12 cellular contexts compared by ENCODE assay signal in genomic region chr2:101341421-101341820, GRCh38. TPM values are rescaled to one million over a fixed set of nuclear protein-coding genes. Genes with fewer than 3 reads are reported as not detected.
DNase-seq lines count a peak whose midpoint lies in the region; ATAC-seq, FAIRE-seq and TF ChIP-seq lines count a peak whose summit lies in the region.
"Had no signal": no experiment of that assay in that cellular context is flagged by ENCODE, and none has a peak within 500 bp of the region (broad histone marks: within the 10 kb centered on the region; RNA-seq: fewer than 3 reads in every experiment).

No MANE protein-coding gene starts in this region.

- no peak overlapping the region for H4K8ac ChIP-seq in H1 (ENCODE audit: extremely low read depth, insufficient read depth, low read length)

- H3K9me3 ChIP-seq in H1 (ENCODE audit: insufficient read depth in 2 of 2, low read depth in 1 of 2, low read length in 1 of 2): no peaks in the 10 kb centered on the region; a peak in 1 of 4 replicates
- no peaks in the 10 kb centered on the region for H3K9me3 ChIP-seq in upper lobe of right lung
- H3K9me3 ChIP-seq in kidney (ENCODE audit: control insufficient read depth in 1 of 2, low read length in 2 of 2): no peaks in the 10 kb centered on the region
- H3K9me3 ChIP-seq: heart right ventricle, tibial artery had no signal

- H4K20me1 ChIP-seq in H1 (replicated peaks in 1 of 2; ENCODE audit: control insufficient read depth in 1 of 2, insufficient read depth in 2 of 2, low read length in 2 of 2): no peaks in the 10 kb centered on the region

- H3K9ac ChIP-seq in H1 (replicated peaks in 1 of 4; ENCODE audit: extremely low read depth in 1 of 4, low read depth in 3 of 4, low read length in 3 of 4): no peak overlapping the region
- no peak overlapping the region for H3K9ac ChIP-seq in kidney (ENCODE audit: low read length in 2 of 2)

- TF ChIP-seq CTCF in WTC11 (IDR thresholded peaks at IDR 0.05): no peak
- TF ChIP-seq CTCF in H1 (IDR thresholded peaks at IDR 0.05; ENCODE audit: control extremely low read depth in 1 of 3, insufficient read depth in 1 of 3, low read depth in 1 of 3, low read length in 3 of 3): no peak
- no peak for TF ChIP-seq CTCF in upper lobe of right lung (IDR thresholded peaks at IDR 0.05)
- no peak for TF ChIP-seq CTCF in kidney (IDR thresholded peaks at IDR 0.05; ENCODE audit: borderline replicate concordance, extremely low read depth, insufficient read depth)

- no peak overlapping the region for H4K91ac ChIP-seq in H1 (replicated peaks; ENCODE audit: insufficient read length, low read length)

- POLR2A ChIA-PET in WTC11 (lab: Charles Lee): interaction anchor here (0.7 kb wide), 1 partner anchor 583 kb away, joined by 9 read pairs; no protein-coding TSS in a partner anchor
- POLR2A ChIA-PET in H1 (lab: Charles Lee; ENCODE audit: partially characterized antibody): interaction anchor here (1.1 to 1.8 kb wide), 4 partner anchors 10 to 41 kb away, joined by 3 to 7 read pairs (median 4); no protein-coding TSS in a partner anchor

- no peak overlapping the region for H3K27ac Mint-ChIP-seq in WTC11

- H3K14ac ChIP-seq in H1 (ENCODE audit: insufficient read length): no peak overlapping the region

- no peak overlapping the region for H3K4me3 ChIP-seq in H1 (ENCODE audit: extremely low read depth in 1 of 4, insufficient read depth in 2 of 4, low read depth in 3 of 4, low read length in 4 of 4)
- H3K4me3 ChIP-seq in upper lobe of right lung: no peak overlapping the region
- H3K4me3 ChIP-seq in kidney (ENCODE audit: low read length in 2 of 2): no peak overlapping the region
- H3K4me3 ChIP-seq: heart right ventricle, tibial artery had no signal

- no peaks in the 10 kb centered on the region for H3K79me2 ChIP-seq in H1 (ENCODE audit: control insufficient read depth in 1 of 2, insufficient read depth in 2 of 2, low read length in 2 of 2)

- H4K5ac ChIP-seq in H1 (ENCODE audit: insufficient read length, low read depth, low read length): no peak overlapping the region

- H2BK5ac ChIP-seq in H1 (ENCODE audit: low read depth, low read length): peak overlapping the region; percentile 60; the same call in 1 of the 2 replicates

- H2AK5ac ChIP-seq in H1 (ENCODE audit: low read depth, low read length): no peak overlapping the region

- no peak overlapping the region; the same call in 1 of the 2 replicates for H3K18ac ChIP-seq in H1 (ENCODE audit: extremely low read depth, low read length)

- no peak overlapping the region for H2AFZ ChIP-seq in H1 (ENCODE audit: low read length)

- H3K27me3 Mint-ChIP-seq in WTC11 (ENCODE audit: low read depth): peaks cover 18% of the 10 kb centered on the region

- no peak overlapping the region for H3K4me2 ChIP-seq in H1 (ENCODE audit: insufficient read depth in 1 of 2, low read depth in 2 of 2, low read length in 2 of 2)

- peak; percentile 17 to 29 for DNase-seq in stimulated activated CD4-positive, alpha-beta T cell treated with anti-CD3 and anti-CD28 coated beads, Interleukin-12 subunit alpha, Interleukin-12 subunit beta, amount 100 ng/mL, for 24 hours (ENCODE audit: low read depth in 2 of 2)
- no peak for DNase-seq in stimulated activated CD4-positive, alpha-beta T cell treated with anti-CD3 and anti-CD28 coated beads, Interleukin-2, amount 100 ng/mL, for 48 hours
- peak; percentile 38 for DNase-seq in WTC11 (ENCODE audit: low spot score)
- peak in 1 of 2 experiments; percentile 77 for DNase-seq in H1 (ENCODE audit: low read depth in 1 of 2, low spot score in 2 of 2)
- DNase-seq in upper lobe of right lung: no peak
- DNase-seq in kidney: no peak

- peak; percentile 42 for ATAC-seq in WTC11
- peak; percentile 37 for ATAC-seq in upper lobe of right lung
- no peak for ATAC-seq in GM21528 (IDR thresholded peaks at IDR 0.05; ENCODE audit: low FRiP score, unreplicated experiment)
- ATAC-seq in GM19023 (IDR thresholded peaks at IDR 0.05; ENCODE audit: unreplicated experiment): no peak

- H2BK20ac ChIP-seq in H1 (ENCODE audit: low read length): peak overlapping the region; percentile 100; the same call in 1 of the 2 replicates

- peaks cover 9% of the 10 kb centered on the region for H3K9me3 Mint-ChIP-seq in WTC11

- intact Hi-C loops in upper lobe of right lung (cut with DNase I): no loop called here
- intact Hi-C loops in kidney (cut with DNase I): no loop called here

- H3K4me3 Mint-ChIP-seq in WTC11: no peak overlapping the region

- no peak for TF ChIP-seq RAD21 in H1 (IDR thresholded peaks at IDR 0.05 in 1 of 2, conservative IDR thresholded peaks at IDR 0.05 in 1 of 2; ENCODE audit: low read depth in 2 of 2, low read length in 2 of 2)

- peaks cover 7 to 19% (median 12%) of the 10 kb centered on the region in 4 experiments for H3K4me1 ChIP-seq in H1 (replicated peaks in 1 of 4; ENCODE audit: control insufficient read depth in 3 of 4, insufficient read depth in 4 of 4, low read length in 3 of 4)
- peaks cover 20% of the 10 kb centered on the region for H3K4me1 ChIP-seq in upper lobe of right lung
- H3K4me1 ChIP-seq in kidney (ENCODE audit: control insufficient read depth in 1 of 2, insufficient read depth in 1 of 2, low read depth in 1 of 2, low read length in 2 of 2): no peaks in the 10 kb centered on the region
- H3K4me1 ChIP-seq: tibial artery had no signal

- no peak overlapping the region for H3K56ac ChIP-seq in H1 (replicated peaks; ENCODE audit: insufficient read length, low read depth, low read length)

- FAIRE-seq in H1 (lab: Jason Lieb, UNC) (no peak), kidney (lab: Jason Lieb, UNC) (no peak)

- peak overlapping the region; percentile 25; the same call in 1 of the 2 replicates for H2BK15ac ChIP-seq in H1 (ENCODE audit: low read length)

- no peaks in the 10 kb centered on the region for H3K23me2 ChIP-seq in H1 (ENCODE audit: low read depth, low read length)

- no peak for TF ChIP-seq EP300 in H1 (IDR thresholded peaks at IDR 0.05; ENCODE audit: borderline replicate concordance in 1 of 2, low read depth in 2 of 2, low read length in 2 of 2)

- CTCF ChIA-PET in WTC11 (lab: Charles Lee): interaction anchor here (0.6 to 3.0 kb wide), 66 partner anchors 9 to 899 kb away, joined by 3 to 72 read pairs (median 4); partner anchors contain the start of genes CNOT11, CREG2 and RNF149
- CTCF ChIA-PET in H1 (lab: Charles Lee; ENCODE audit: partially characterized antibody): interaction anchor here (0.6 to 5.2 kb wide), 24 partner anchors 8 to 665 kb away, joined by 3 to 48 read pairs (median 6); partner anchors contain the start of gene CREG2

- H3K27me3 ChIP-seq in H1 (replicated peaks in 1 of 4; ENCODE audit: control insufficient read depth in 3 of 4, extremely low read depth in 1 of 4, insufficient read depth in 3 of 4, low read length in 3 of 4) (no peaks in the 10 kb centered on the region), upper lobe of right lung (no peaks in the 10 kb centered on the region)
- H3K27me3 ChIP-seq: heart right ventricle, tibial artery had no signal

- H3K36me3 Mint-ChIP-seq in WTC11: peaks cover 7% of the 10 kb centered on the region

- H3K79me1 ChIP-seq in H1 (ENCODE audit: low read depth, low read length): no peaks in the 10 kb centered on the region

- H2BK12ac ChIP-seq in H1 (ENCODE audit: low read depth, low read length): no peak overlapping the region

- no peak overlapping the region for H3K4ac ChIP-seq in H1 (replicated peaks; ENCODE audit: insufficient read length, low read depth, low read length)

- peaks cover 60% of the 10 kb centered on the region for H3K4me1 Mint-ChIP-seq in WTC11

- H2BK120ac ChIP-seq in H1 (replicated peaks; ENCODE audit: low read depth, low read length): no peak overlapping the region

- H3K27ac ChIP-seq in H1 (ENCODE audit: low read depth, low read length) (no peak overlapping the region), upper lobe of right lung (no peak overlapping the region), kidney (ENCODE audit: low read depth in 2 of 2, low read length in 2 of 2) (no peak overlapping the region)
- H3K27ac ChIP-seq: tibial artery had no signal

- no peaks in the 10 kb centered on the region for H3K36me3 ChIP-seq in H1 (ENCODE audit: control insufficient read depth in 2 of 4, insufficient read depth in 4 of 4, low read length in 3 of 4)
- H3K36me3 ChIP-seq in upper lobe of right lung: no peaks in the 10 kb centered on the region
- H3K36me3 ChIP-seq in kidney (ENCODE audit: control insufficient read depth in 1 of 2, insufficient read depth in 2 of 2, low read length in 2 of 2): no peaks in the 10 kb centered on the region
- H3K36me3 ChIP-seq: heart right ventricle, tibial artery had no signal

- 72% methylated on average over 7 of the region's 7 CpGs; no CpG with 5 or more reads in 1 of the 2 experiments for WGBS in H1 (ENCODE audit: extremely low coverage in 1 of 2, insufficient coverage in 1 of 2, insufficient read length in 1 of 2, insufficient replicate concordance in 2 of 2, low coverage in 1 of 2, low lambda C conversion rate in 2 of 2, missing lambda C conversion rate in 1 of 2), 2 experiments

- TF ChIP-seq POLR2A in H1 (IDR thresholded peaks at IDR 0.05; ENCODE audit: control extremely low read depth in 1 of 2, low read depth in 2 of 2, low read length in 2 of 2): no peak

- no peak overlapping the region for H3K23ac ChIP-seq in H1 (ENCODE audit: insufficient read length)

RNA-seq across cellular contexts. Expression of gene RNF149, which starts 32.9 kb away (rescaled TPM):
- 25.6 to 30.0 TPM (median 28.4 TPM) in 3 replicates for total RNA-seq in WTC11 (2021)
- 21.9 and 28.2 TPM in 2 replicates for total RNA-seq in H1 (2021; fragmentation: NEBNext Ultra II Directional; extraction: Animal tissue kit (Norgen Biotek cat#: 25700))
- 13.2 and 16.6 TPM in 2 replicates for polyA plus RNA-seq in H1 (2011; rRNA removed)
- polyA plus RNA-seq in H1 (2011; cell fraction: cytosol; rRNA removed): 19.0 TPM
- 18.3 TPM for polyA plus RNA-seq in H1 (2011; cell fraction: nucleus; rRNA removed)
- polyA plus RNA-seq in H1 (2012, experiment 1 of 2): 13.8 to 21.3 TPM (median 15.7 TPM) in 4 replicates
- polyA plus RNA-seq in H1 (2012, experiment 2 of 2): 6.7 TPM
- 26.4 TPM for polyA plus RNA-seq in H1 (2013, experiment 1 of 2)
- polyA plus RNA-seq in H1 (2013, experiment 2 of 2): 24.0 TPM
- polyA minus RNA-seq in H1 (2011; rRNA and poly(A)+ RNA removed): 13.8 and 17.6 TPM in 2 replicates
- 13.9 TPM for polyA minus RNA-seq in H1 (2011; cell fraction: cytosol; rRNA and poly(A)+ RNA removed)
- polyA minus RNA-seq in H1 (2011; cell fraction: nucleus; rRNA and poly(A)+ RNA removed): 27.4 TPM
- 94.0 TPM for total RNA-seq in upper lobe of right lung
- total RNA-seq in kidney: 75.8 TPM
- 30.1 TPM for polyA plus RNA-seq in kidney (ENCODE audit: insufficient read depth, low read depth, low replicate concordance)

RNA-seq across cellular contexts. Expression of gene CREG2, which starts 45.9 kb away (rescaled TPM):
- total RNA-seq in WTC11 (2021): 1.1 to 1.7 TPM (median 1.6 TPM) in 3 replicates
- 2.0 and 2.2 TPM in 2 replicates for total RNA-seq in H1 (2021; fragmentation: NEBNext Ultra II Directional; extraction: Animal tissue kit (Norgen Biotek cat#: 25700))
- polyA plus RNA-seq in H1 (2011; rRNA removed): 1.7 and 2.0 TPM in 2 replicates
- 1.3 TPM for polyA plus RNA-seq in H1 (2011; cell fraction: cytosol; rRNA removed)
- polyA plus RNA-seq in H1 (2011; cell fraction: nucleus; rRNA removed): 2.6 TPM
- 0.88 to 1.3 TPM (median 0.95 TPM) in 4 replicates for polyA plus RNA-seq in H1 (2012, experiment 1 of 2)
- polyA plus RNA-seq in H1 (2012, experiment 2 of 2): 0.68 TPM
- polyA plus RNA-seq in H1 (2013, experiment 1 of 2): 0.75 TPM
- 1.1 TPM for polyA plus RNA-seq in H1 (2013, experiment 2 of 2)
- 1.6 and 1.8 TPM in 2 replicates for polyA minus RNA-seq in H1 (2011; rRNA and poly(A)+ RNA removed)
- 3.8 TPM for polyA minus RNA-seq in H1 (2011; cell fraction: cytosol; rRNA and poly(A)+ RNA removed)
- polyA minus RNA-seq in H1 (2011; cell fraction: nucleus; rRNA and poly(A)+ RNA removed): 3.6 TPM
- not detected for total RNA-seq in upper lobe of right lung
- total RNA-seq in kidney: 0.69 TPM
- not detected for polyA plus RNA-seq in kidney (ENCODE audit: insufficient read depth, low read depth, low replicate concordance)
- total RNA-seq: H4, mesenteric fat pad had no signal
- polyA plus RNA-seq: heart right ventricle had no signal

Comparison
In these comparisons a context has a peak if more than half of its experiments do, and no peak if none do; other contexts are left out.
1. DNase-seq: peak in stimulated activated CD4-positive, alpha-beta T cell treated with anti-CD3 and anti-CD28 coated beads, Interleukin-12 subunit alpha, Interleukin-12 subunit beta, amount 100 ng/mL, for 24 hours (2 of 2) and WTC11 (single experiment); none in stimulated activated CD4-positive, alpha-beta T cell treated with anti-CD3 and anti-CD28 coated beads, Interleukin-2, amount 100 ng/mL, for 48 hours (0 of 2), upper lobe of right lung (single experiment) and kidney (single experiment).
2. ATAC-seq: peak in WTC11 (single experiment) and upper lobe of right lung (single experiment); none in GM21528 (single experiment) and GM19023 (single experiment).